In the genomic region with DNA sequence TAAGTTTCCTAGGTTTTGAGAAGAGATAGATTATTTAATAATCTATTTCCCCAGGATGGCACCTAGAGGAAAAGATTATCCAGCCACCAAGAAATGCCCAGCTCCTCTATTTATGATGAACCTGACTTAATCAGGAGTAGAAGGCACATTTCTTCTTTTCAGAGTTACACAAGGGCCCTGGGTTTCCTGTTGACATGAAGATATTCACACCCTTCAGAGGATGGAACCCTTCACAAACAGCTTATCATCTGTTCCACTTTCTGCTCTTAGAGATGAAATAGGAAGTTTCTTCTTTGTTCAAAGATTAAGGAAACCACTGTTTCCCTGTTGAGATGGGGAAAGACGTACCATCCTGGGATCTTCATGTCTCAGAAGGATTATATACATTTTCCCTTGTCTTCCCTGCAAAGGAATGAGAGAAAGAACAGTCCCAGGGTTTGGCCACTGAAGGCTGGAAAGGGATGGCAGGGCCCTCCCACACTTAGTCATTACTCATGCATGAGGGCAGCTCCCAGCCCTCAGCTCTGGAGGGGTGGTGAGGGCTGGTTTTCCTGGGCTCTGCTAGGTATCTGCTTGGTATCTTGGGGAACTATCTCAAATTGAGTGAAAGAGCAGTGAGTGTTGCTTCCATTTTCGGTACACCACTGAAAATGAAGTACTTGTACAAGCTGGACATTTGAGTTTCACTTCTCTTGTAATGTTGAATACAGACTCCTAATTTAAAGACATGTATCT, we compare ENCODE assay signal across 1 cellular context.
TF ChIP-seq lines count a peak whose summit lies in the region.

No MANE protein-coding gene starts in this region.

TF ChIP-seq in IMR-90, 13 proteins besides CTCF, POLR2A, EP300 and RAD21 (continued from another document):
- no peak for TF ChIP-seq FOS (IDR thresholded peaks at IDR 0.05; ENCODE audit: low read depth, low read length)
